Comparison of ENCODE assay signal across 1 cellular context in genomic region chr5:139197710-139198669, GRCh38.
TF ChIP-seq lines count a peak whose summit lies in the region.

Gene SIL1, minus strand, starts transcription at chr5:139198368. Its CDS starts 70,525 bp downstream, at chr5:139127843.

TF ChIP-seq in K562, 482 proteins besides CTCF, POLR2A, EP300 and RAD21 (continued from another document and continues in another):
- TF ChIP-seq TEAD2 (tag; IDR thresholded peaks at IDR 0.05): no peak
- no peak for TF ChIP-seq CSDE1 (IDR thresholded peaks at IDR 0.05)
- no peak for TF ChIP-seq LEF1 (IDR thresholded peaks at IDR 0.05)
- no peak for TF ChIP-seq E2F3 (CRISPR knock-in tag; IDR thresholded peaks at IDR 0.05)
- peak; percentile 78 for TF ChIP-seq SMARCE1 (IDR thresholded peaks at IDR 0.05)
- no peak for TF ChIP-seq RFX5 (IDR thresholded peaks at IDR 0.05; ENCODE audit: low read depth, low read length)
- no peak for TF ChIP-seq BCL6 (CRISPR knock-in tag; IDR thresholded peaks at IDR 0.05)
- TF ChIP-seq ZNF354B (CRISPR knock-in tag; IDR thresholded peaks at IDR 0.05): no peak; the same call in 1 of the 2 replicates
- no peak for TF ChIP-seq ZNF764 (CRISPR knock-in tag; IDR thresholded peaks at IDR 0.05; ENCODE audit: low read depth)
- TF ChIP-seq CHD1 (IDR thresholded peaks at IDR 0.05; ENCODE audit: low read length): peak; percentile 62
- no peak for TF ChIP-seq BCLAF1 (IDR thresholded peaks at IDR 0.05; ENCODE audit: borderline replicate concordance in 1 of 2, control insufficient read depth in 1 of 2, low read depth in 2 of 2, low read length in 1 of 2)
- no peak for TF ChIP-seq CREB5 (CRISPR knock-in tag; IDR thresholded peaks at IDR 0.05)
- no peak for TF ChIP-seq ASH1L (IDR thresholded peaks at IDR 0.05; ENCODE audit: borderline replicate concordance, low read depth, partially characterized antibody)
- peak; percentile 47; the same call in 1 of the 2 replicates for TF ChIP-seq ZBTB17 (CRISPR knock-in tag; IDR thresholded peaks at IDR 0.05)
- TF ChIP-seq IRF1 (CRISPR knock-in tag; IDR thresholded peaks at IDR 0.05; ENCODE audit: borderline replicate concordance): 0 out of 2 replicates have a peak, but pooled peaks have one; percentile 48
- no peak for TF ChIP-seq E2F8 (IDR thresholded peaks at IDR 0.05; ENCODE audit: low read depth, partially characterized antibody)
- TF ChIP-seq E4F1 (CRISPR knock-in tag; IDR thresholded peaks at IDR 0.05; ENCODE audit: borderline replicate concordance): no peak
- no peak for TF ChIP-seq THRAP3 (IDR thresholded peaks at IDR 0.05; ENCODE audit: borderline replicate concordance)
- TF ChIP-seq ZBTB5 (IDR thresholded peaks at IDR 0.05): no peak
- no peak for TF ChIP-seq GABPA (tag; conservative IDR thresholded peaks at IDR 0.05; ENCODE audit: low read depth)
- TF ChIP-seq NKRF (IDR thresholded peaks at IDR 0.05; ENCODE audit: borderline replicate concordance): no peak; the same call in 1 of the 2 replicates
- TF ChIP-seq ZFP91 (CRISPR knock-in tag; IDR thresholded peaks at IDR 0.05): no peak
- no peak for TF ChIP-seq U2AF1 (optimal IDR thresholded peaks at IDR 0.05; ENCODE audit: low read depth, low read length)
- no peak for TF ChIP-seq CREB3 (tag; conservative IDR thresholded peaks at IDR 0.05; ENCODE audit: low read depth)
- no peak for TF ChIP-seq SAP30 (IDR thresholded peaks at IDR 0.05; ENCODE audit: borderline replicate concordance, insufficient read depth, low read depth, low read length, poor library complexity, severe bottlenecking)
- TF ChIP-seq HMGXB4 (CRISPR knock-in tag; IDR thresholded peaks at IDR 0.05): no peak
- 0 out of 2 replicates have a peak, but pooled peaks have one; percentile 18 for TF ChIP-seq ZEB2 (IDR thresholded peaks at IDR 0.05)
- TF ChIP-seq NCOA2 (IDR thresholded peaks at IDR 0.05; ENCODE audit: partially characterized antibody in 2 of 2): no peak
- no peak for TF ChIP-seq MED1 (CRISPR knock-in tag; IDR thresholded peaks at IDR 0.05; ENCODE audit: borderline replicate concordance)
- TF ChIP-seq ZKSCAN1 (IDR thresholded peaks at IDR 0.05; ENCODE audit: low read depth, low read length): no peak
- TF ChIP-seq CHAMP1 (IDR thresholded peaks at IDR 0.05): no peak
- TF ChIP-seq ZFX (CRISPR knock-in tag; IDR thresholded peaks at IDR 0.05): peak; percentile 99
- TF ChIP-seq ZNF224 (CRISPR knock-in tag; IDR thresholded peaks at IDR 0.05): no peak
- TF ChIP-seq TCF7L2 (IDR thresholded peaks at IDR 0.05; ENCODE audit: low read depth, low read length): no peak
- no peak for TF ChIP-seq FOXJ2 (tag; IDR thresholded peaks at IDR 0.05)
- TF ChIP-seq MAX (CRISPR knock-in tag; IDR thresholded peaks at IDR 0.05): peak; percentile 62
